Comparison of ENCODE assay signal across 28 cellular contexts in genomic region chr2:152428800-152429637, GRCh38.
A peak's percentile ranks its signal among the peaks of the same experiment; 100 is the strongest.
DNase-seq lines count a peak whose midpoint lies in the region; ATAC-seq, FAIRE-seq and TF ChIP-seq lines count a peak whose summit lies in the region.
"Had no signal": no experiment of that assay in that cellular context is flagged by ENCODE, and none has a peak within 500 bp of the region (broad histone marks: within the 10 kb centered on the region; RNA-seq: fewer than 3 reads in every experiment).

No MANE protein-coding gene starts in this region.

- H3K9me3 ChIP-seq in A549 (no peaks in the 10 kb centered on the region), Karpas-422 (ENCODE audit: low read length) (no peaks in the 10 kb centered on the region), upper lobe of right lung (no peaks in the 10 kb centered on the region)
- H3K9me3 ChIP-seq: esophagus squamous epithelium, ovary, SJSA1, uterus had no signal

- H3K9ac ChIP-seq in Karpas-422 (ENCODE audit: low read length): no peak overlapping the region

- 89% methylated on average over 8 of the region's 8 CpGs for WGBS in A549 (ENCODE audit: missing lambda C conversion rate)

- no peak for TF ChIP-seq CTCF in A549 (IDR thresholded peaks at IDR 0.05)
- TF ChIP-seq CTCF in neural crest cell (conservative IDR thresholded peaks at IDR 0.05): no peak
- TF ChIP-seq CTCF in upper lobe of right lung (IDR thresholded peaks at IDR 0.05): no peak

- H3K9me3 Mint-ChIP-seq in neural crest cell: no peaks in the 10 kb centered on the region
- H3K9me3 Mint-ChIP-seq: naive thymus-derived CD8-positive, alpha-beta T cell; stimulated activated effector memory CD8-positive, alpha-beta T cell treated with anti-CD3 and anti-CD28 coated beads, Interleukin-12 subunit alpha, Interleukin-12 subunit beta, amount 100 ng/mL, for 72 hours had no signal

- H3K27ac ChIP-seq in A549: peak overlapping the region in 1 of 2 experiments; percentile 90; a peak in 4 of 6 replicates
- no peak overlapping the region for H3K27ac ChIP-seq in Karpas-422 (ENCODE audit: low read length)
- peak overlapping the region; percentile 80 for H3K27ac ChIP-seq in cingulate gyrus (ENCODE audit: low read depth, low read length)
- H3K27ac ChIP-seq in upper lobe of right lung: no peak overlapping the region
- H3K27ac ChIP-seq: esophagus squamous epithelium, ovary, RWPE1, SJSA1, uterus had no signal

- intact Hi-C loops in upper lobe of right lung (cut with DNase I): no loop called here

- H3K4me3 ChIP-seq in A549 (no peak overlapping the region), Karpas-422 (ENCODE audit: low read length) (no peak overlapping the region), upper lobe of right lung (no peak overlapping the region)
- H3K4me3 ChIP-seq: esophagus squamous epithelium, lung, ovary, SJSA1, uterus had no signal

- FAIRE-seq in A549 (lab: Jason Lieb, UNC): no peak
- FAIRE-seq: endometrium had no signal

- no peak overlapping the region for H3K4me2 ChIP-seq in A549
- no peak overlapping the region for H3K4me2 ChIP-seq in Karpas-422 (ENCODE audit: low read depth, low read length, poor library complexity, severe bottlenecking)

- H2AFZ ChIP-seq in Karpas-422 (ENCODE audit: low read length): no peak overlapping the region

- POLR2A ChIA-PET in A549 (lab: Yijun Ruan, JAX): no interaction called here

- ATAC-seq in A549 (no peak), upper lobe of right lung (no peak), HG02852 (IDR thresholded peaks at IDR 0.05; ENCODE audit: unreplicated experiment) (no peak), GM18511 (IDR thresholded peaks at IDR 0.05; ENCODE audit: unreplicated experiment) (no peak)
- ATAC-seq: HCT116; naive thymus-derived CD8-positive, alpha-beta T cell; stimulated activated effector memory CD8-positive, alpha-beta T cell treated with anti-CD3 and anti-CD28 coated beads, Interleukin-12 subunit alpha, Interleukin-12 subunit beta, amount 100 ng/mL, for 72 hours had no signal

- no peaks in the 10 kb centered on the region for H4K20me1 ChIP-seq in Karpas-422 (ENCODE audit: insufficient read depth, low read depth, low read length)

- CTCF ChIA-PET in A549 (lab: Yijun Ruan, JAX): interaction anchor here (0.6 to 1.1 kb wide), 3 partner anchors 9 to 253 kb away, joined by 3 to 6 read pairs (median 5); no protein-coding TSS in a partner anchor

- no peak for TF ChIP-seq POLR2A in A549 (IDR thresholded peaks at IDR 0.05; ENCODE audit: low read length)

- H3K36me3 ChIP-seq in Karpas-422 (ENCODE audit: insufficient read depth, low read length) (no peaks in the 10 kb centered on the region), upper lobe of right lung (no peaks in the 10 kb centered on the region)
- H3K36me3 ChIP-seq: esophagus squamous epithelium, ovary, SJSA1, uterus had no signal

- H3K9me2 ChIP-seq in Karpas-422 (replicated peaks; ENCODE audit: insufficient read depth, low read length): no peaks in the 10 kb centered on the region

- no peaks in the 10 kb centered on the region for H3K27me3 Mint-ChIP-seq in neural crest cell (ENCODE audit: low read depth)
- H3K27me3 Mint-ChIP-seq: B cell had no signal

- H3K36me3 Mint-ChIP-seq in neural crest cell (ENCODE audit: low read depth): no peaks in the 10 kb centered on the region
- H3K36me3 Mint-ChIP-seq: naive thymus-derived CD8-positive, alpha-beta T cell; stimulated activated effector memory CD8-positive, alpha-beta T cell treated with anti-CD3 and anti-CD28 coated beads, Interleukin-12 subunit alpha, Interleukin-12 subunit beta, amount 100 ng/mL, for 72 hours had no signal

- H3K79me2 ChIP-seq in Karpas-422 (ENCODE audit: low read length): no peaks in the 10 kb centered on the region

- TF ChIP-seq EP300 in A549 (IDR thresholded peaks at IDR 0.05): no peak

- H3K4me3 Mint-ChIP-seq in neural crest cell: peak overlapping the region; percentile 26
- H3K4me3 Mint-ChIP-seq: B cell; naive thymus-derived CD8-positive, alpha-beta T cell; stimulated activated effector memory CD8-positive, alpha-beta T cell treated with anti-CD3 and anti-CD28 coated beads, Interleukin-12 subunit alpha, Interleukin-12 subunit beta, amount 100 ng/mL, for 72 hours had no signal

- no peak for TF ChIP-seq RAD21 in A549 (conservative IDR thresholded peaks at IDR 0.05 in 1 of 2, IDR thresholded peaks at IDR 0.05 in 1 of 2)

- H3K27me3 ChIP-seq in Karpas-422 (ENCODE audit: low read length) (no peaks in the 10 kb centered on the region), upper lobe of right lung (no peaks in the 10 kb centered on the region)
- H3K27me3 ChIP-seq: esophagus squamous epithelium, ovary, SJSA1, uterus had no signal

- H3K4me1 ChIP-seq in A549 (peaks cover 74% of the 10 kb centered on the region), Karpas-422 (ENCODE audit: low read length) (no peaks in the 10 kb centered on the region), upper lobe of right lung (peaks cover 16% of the 10 kb centered on the region)
- H3K4me1 ChIP-seq: SJSA1 had no signal

- H3K4me1 Mint-ChIP-seq in neural crest cell: peaks cover 85% of the 10 kb centered on the region
- H3K4me1 Mint-ChIP-seq: stimulated activated effector memory CD8-positive, alpha-beta T cell treated with anti-CD3 and anti-CD28 coated beads, Interleukin-12 subunit alpha, Interleukin-12 subunit beta, amount 100 ng/mL, for 72 hours had no signal

- DNase-seq in A549 (ENCODE audit: low read depth in 1 of 2, low spot score in 1 of 2) (no peak), Karpas-422 (peak; percentile 11), neural crest cell (ENCODE audit: low read depth, low spot score) (no peak), upper lobe of right lung (no peak), NCI-H526 treated with DMSO at 0.1 percent for 48 hours (lab: John Stamatoyannopoulos, UW) (no peak)
- DNase-seq: activated CD4-positive, CD25-positive, alpha-beta regulatory T cell; activated T-cell treated with anti-CD3 and anti-CD28 coated beads, Interleukin-2, amount 50 U/mL, for 48 hours; cerebellar nuclear complex; DMS 273 treated with DMSO at 0.1 percent for 48 hours; esophagus squamous epithelium; foreskin melanocyte; kidney glomerular epithelial cell; naive thymus-derived CD8-positive, alpha-beta T cell; NCI-H146; NCI-H774; ovary; T-helper 1 cell; uterus had no signal

- no peak overlapping the region for H3K27ac Mint-ChIP-seq in neural crest cell (ENCODE audit: unreplicated experiment)
- H3K27ac Mint-ChIP-seq: B cell; naive thymus-derived CD8-positive, alpha-beta T cell; stimulated activated effector memory CD8-positive, alpha-beta T cell treated with anti-CD3 and anti-CD28 coated beads, Interleukin-12 subunit alpha, Interleukin-12 subunit beta, amount 100 ng/mL, for 72 hours had no signal

TF ChIP-seq in A549, 52 proteins besides CTCF, POLR2A, EP300 and RAD21:
- TF ChIP-seq MAFK (IDR thresholded peaks at IDR 0.05; ENCODE audit: partially characterized antibody) (peak; percentile 3), HOXB13 (CRISPR knock-in tag; IDR thresholded peaks at IDR 0.05; ENCODE audit: low read depth) (no peak)
